9 cellular contexts compared by ENCODE assay signal in the genomic region with DNA sequence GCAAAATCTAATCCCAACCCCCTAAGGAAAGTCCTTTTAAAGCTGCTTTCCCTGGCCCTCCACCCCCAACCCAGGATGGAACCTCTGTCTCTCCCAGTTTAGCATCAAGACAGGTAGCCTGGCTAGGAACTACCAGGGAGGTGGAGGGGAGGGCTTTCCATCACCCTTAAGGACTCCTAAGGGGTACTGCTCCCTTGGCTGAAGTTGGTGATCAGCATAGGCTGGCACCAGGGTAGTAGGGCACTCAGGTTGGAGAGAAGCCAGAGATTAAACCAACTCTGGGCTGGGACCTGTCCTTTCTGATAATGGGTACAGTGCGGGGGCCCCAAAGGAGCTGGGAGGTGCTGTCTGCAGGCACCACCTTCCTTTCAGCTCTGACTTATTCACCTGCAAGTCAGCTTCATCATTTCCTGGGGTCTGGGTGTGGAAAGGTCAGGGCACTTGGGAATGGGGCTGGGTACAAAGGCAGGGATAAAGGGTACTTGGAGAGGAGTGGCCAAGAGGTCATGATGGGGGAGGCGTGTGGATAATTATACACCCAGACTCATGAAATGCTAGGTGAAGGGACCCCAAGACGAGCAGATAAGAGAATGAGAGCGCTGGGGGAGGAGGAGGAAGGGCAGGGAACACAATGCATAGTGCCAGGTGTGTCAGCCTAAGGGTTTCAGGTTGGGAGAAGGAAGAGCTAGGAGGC. TPM values are rescaled to one million over a fixed set of nuclear protein-coding genes. Genes with fewer than 3 reads are reported as not detected.
DNase-seq lines count a peak whose midpoint lies in the region; ATAC-seq and TF ChIP-seq lines count a peak whose summit lies in the region.
"Had no signal": no experiment of that assay in that cellular context is flagged by ENCODE, and none has a peak within 500 bp of the region (broad histone marks: within the 10 kb centered on the region; RNA-seq: fewer than 3 reads in every experiment).

No MANE protein-coding gene starts in this region.

- H3K27me3 ChIP-seq in HUES6 (ENCODE audit: control insufficient read depth, insufficient read depth, low read length) (no peaks in the 10 kb centered on the region), adipocyte (replicated peaks; ENCODE audit: control insufficient read depth, insufficient read depth, low read length) (no peaks in the 10 kb centered on the region)

- TF ChIP-seq CTCF in AG10803 (conservative IDR thresholded peaks at IDR 0.05; ENCODE audit: low read length), result no peak

- peak; percentile 11 for ATAC-seq in left lobe of liver

- H3K4me3 ChIP-seq in AG10803 (ENCODE audit: low read length) (peak overlapping the region; percentile 92), HUES6 (ENCODE audit: low read depth, low read length) (peak overlapping the region; percentile 95), adipocyte (ENCODE audit: low read length) (peak overlapping the region; percentile 88)

- no peaks in the 10 kb centered on the region for H3K9me3 ChIP-seq in HUES6 (ENCODE audit: control insufficient read depth, insufficient read depth, low read depth, low read length)
- no peaks in the 10 kb centered on the region for H3K9me3 ChIP-seq in adipocyte (ENCODE audit: control insufficient read depth, low read length)

- H3K4me1 ChIP-seq in HUES6 (ENCODE audit: control insufficient read depth, insufficient read depth, low read length) (peaks cover 66% of the 10 kb centered on the region), adipocyte (ENCODE audit: control insufficient read depth, insufficient read depth, low read length) (peaks cover 61% of the 10 kb centered on the region)

- peak overlapping the region; percentile 94 for H3K9ac ChIP-seq in HUES6 (ENCODE audit: low read length)
- peak overlapping the region; percentile 97 for H3K9ac ChIP-seq in adipocyte (ENCODE audit: low read length)

- DNase-seq in AG10803 (ENCODE audit: low read depth), result no peak
- DNase-seq in adipocyte (ENCODE audit: low read depth), result no peak
- no peak for DNase-seq in left lobe of liver (ENCODE audit: low spot score)
- peak in 6 of 49 donors; percentile 43 to 70 (median 52) for DNase-seq in substantia nigra (lab: John Stamatoyannopoulos, UW)
- no peak for DNase-seq in DMS 273 (lab: John Stamatoyannopoulos, UW; ENCODE audit: unreplicated experiment)
- no peak for DNase-seq in mucosa of gallbladder (ENCODE audit: low spot score)
- no peak for DNase-seq in NCI-H2171 (lab: John Stamatoyannopoulos, UW)

- H3K36me3 ChIP-seq in HUES6 (ENCODE audit: control insufficient read depth, insufficient read depth, low read length) (no peaks in the 10 kb centered on the region), adipocyte (ENCODE audit: control insufficient read depth, insufficient read depth, low read length, severe bottlenecking) (peaks cover 19% of the 10 kb centered on the region)

- H3K27ac ChIP-seq in HUES6 (ENCODE audit: low read depth, low read length) (no peak overlapping the region), substantia nigra (ENCODE audit: low read depth, low read length, poor library complexity, severe bottlenecking) (peak overlapping the region; percentile 100)

RNA-seq across cellular contexts. Expression of a gene that starts 1.3 kb away (rescaled TPM):
- total RNA-seq in left lobe of liver (6.5 TPM), mucosa of gallbladder (142 TPM)

RNA-seq across cellular contexts. Expression of a gene that starts 35.6 kb away (rescaled TPM):
- total RNA-seq in left lobe of liver (not detected), mucosa of gallbladder (not detected)
- total RNA-seq: lung microvascular endothelial cell had no signal

RNA-seq across cellular contexts. Expression of a gene that starts 42.8 kb away (rescaled TPM):
- total RNA-seq in left lobe of liver (18.5 TPM), mucosa of gallbladder (44.5 TPM)

RNA-seq across cellular contexts. Expression of a gene that starts 43.7 kb away (rescaled TPM):
- 95.6 TPM for total RNA-seq in left lobe of liver
- 217 TPM for total RNA-seq in mucosa of gallbladder

Comparison
In these comparisons a context has a peak if more than half of its experiments do, and no peak if none do; other contexts are left out.
1. RNA of a gene that starts 1.3 kb away (total RNA-seq): 142 TPM in mucosa of gallbladder (single experiment); 6.5 TPM in left lobe of liver (single experiment); every median in the first group is over 10 times any median in the second.
2. Peak in every context shown above with its lines, with median percentiles within 50 percentile points of each other: H3K4me3 ChIP-seq.